In the genomic region with DNA sequence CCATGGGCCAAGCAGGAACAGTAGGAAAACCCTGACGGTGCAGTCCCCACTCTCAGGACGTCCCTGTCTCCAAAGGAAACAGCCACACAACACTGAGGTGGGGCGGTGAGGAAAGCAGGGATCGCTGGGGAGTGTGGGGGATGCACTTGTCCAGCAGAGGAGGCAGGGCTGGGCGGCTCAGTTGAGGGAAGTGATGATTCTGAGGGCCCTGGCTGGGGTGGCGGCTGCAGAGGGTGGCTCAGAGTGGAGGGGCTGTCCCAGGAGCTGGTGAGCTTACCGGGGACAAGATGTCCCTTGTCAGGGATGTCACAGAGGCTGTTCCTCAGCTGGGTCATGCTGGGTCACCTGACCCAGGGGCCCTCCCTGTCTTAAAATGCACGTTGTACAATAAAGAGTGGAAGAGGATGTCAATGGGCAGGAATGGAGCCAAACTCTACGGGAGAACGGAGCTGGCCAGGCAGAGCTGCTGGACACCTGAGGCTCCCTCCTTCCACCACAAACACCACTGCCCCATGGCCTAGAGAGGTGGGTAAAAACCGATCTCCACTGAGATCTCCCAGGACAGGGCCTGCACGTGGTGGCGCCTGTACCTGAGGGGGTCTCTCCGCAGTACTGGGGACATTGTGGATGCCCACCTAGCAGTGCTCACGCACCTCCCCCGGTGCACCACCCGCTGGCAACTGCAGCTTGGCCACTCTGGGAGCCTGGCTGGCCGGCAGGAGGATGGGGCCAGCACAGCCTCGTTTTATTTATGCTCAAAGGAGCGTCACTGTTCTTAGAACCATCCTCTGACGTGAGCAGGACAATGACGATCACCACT, we compare ENCODE assay signal across 15 cellular contexts. TPM values are rescaled to one million over a fixed set of nuclear protein-coding genes. Genes with fewer than 3 reads are reported as not detected.
DNase-seq lines count a peak whose midpoint lies in the region; ATAC-seq and TF ChIP-seq lines count a peak whose summit lies in the region.
"Had no signal": no experiment of that assay in that cellular context is flagged by ENCODE, and none has a peak within 500 bp of the region (broad histone marks: within the 10 kb centered on the region; RNA-seq: fewer than 3 reads in every experiment).

No MANE protein-coding gene starts in this region.

- H3K9me3 Mint-ChIP-seq in type B pancreatic cell = no peaks in the 10 kb centered on the region
- H3K9me3 Mint-ChIP-seq: CD8-positive, alpha-beta T cell had no signal

- TF ChIP-seq CTCF in coronary artery (IDR thresholded peaks at IDR 0.05) (no peak), type B pancreatic cell (conservative IDR thresholded peaks at IDR 0.05) (no peak)

- H3K27ac ChIP-seq in coronary artery = no peak overlapping the region

- H3K4me1 Mint-ChIP-seq in type B pancreatic cell (ENCODE audit: unreplicated experiment) = peaks cover 15% of the 10 kb centered on the region

- intact Hi-C loops in cardiac septum (cut with DNase I) (loop anchor here (10.0 kb wide), 1 partner anchor 437 kb away; no protein-coding TSS in a partner anchor), Right ventricle myocardium superior (cut with DNase I) (loop anchor here (10.0 kb wide), 1 partner anchor 437 kb away; no protein-coding TSS in a partner anchor)

- ATAC-seq in Right ventricle myocardium superior (ENCODE audit: poor library complexity) = no peak
- ATAC-seq in GM18870 (IDR thresholded peaks at IDR 0.05; ENCODE audit: unreplicated experiment) = no peak
- ATAC-seq: CD8-positive, alpha-beta T cell had no signal

- no peaks in the 10 kb centered on the region for H3K36me3 Mint-ChIP-seq in type B pancreatic cell
- H3K36me3 Mint-ChIP-seq: CD8-positive, alpha-beta T cell had no signal

- no peaks in the 10 kb centered on the region for H3K27me3 Mint-ChIP-seq in type B pancreatic cell

- peak overlapping the region; percentile 27 for H3K27ac Mint-ChIP-seq in type B pancreatic cell
- H3K27ac Mint-ChIP-seq: CD8-positive, alpha-beta T cell had no signal

- no peak overlapping the region for H3K4me3 Mint-ChIP-seq in type B pancreatic cell
- H3K4me3 Mint-ChIP-seq: CD8-positive, alpha-beta T cell had no signal

- DNase-seq in cardiac septum (ENCODE audit: low spot score) (peak; percentile 38), Right ventricle myocardium superior (no peak), coronary artery (ENCODE audit: low spot score) (peak; percentile 64), mesenteric fat pad (ENCODE audit: low spot score) (peak; percentile 78), type B pancreatic cell (ENCODE audit: extremely low spot score, unreplicated experiment) (peak; percentile 62), iPS-NIHi7 (ENCODE audit: extremely low spot score) (no peak), GOT3 (lab: John Stamatoyannopoulos, UW) (no peak)
- DNase-seq: 8988T; CD8-positive, alpha-beta T cell; NCI-H187 treated with DMSO at 0.1 percent for 48 hours; NK-92 treated with Interleukin-12 subunit alpha and Interleukin-12 subunit beta, amount 100 ng/mL, for 24 hours; OCI-M1; SIG-M5 had no signal

- H3K4me3 ChIP-seq in coronary artery = no peak overlapping the region

RNA-seq across cellular contexts. Expression of a gene that starts 9.7 kb away (rescaled TPM):
- total RNA-seq in cardiac septum (1.3 TPM), Right ventricle myocardium superior (1.7 TPM), mesenteric fat pad (1.3 TPM), type B pancreatic cell (ENCODE audit: low replicate concordance) (4.2 and 5.3 TPM in 2 replicates)

RNA-seq across cellular contexts. Expression of a gene that starts 40.5 kb away (rescaled TPM):
- total RNA-seq in cardiac septum (0.13 TPM), Right ventricle myocardium superior (0.51 TPM), mesenteric fat pad (1.7 TPM), type B pancreatic cell (ENCODE audit: low replicate concordance) (7.5 and 10.8 TPM in 2 replicates)
- total RNA-seq: CD8-positive, alpha-beta T cell; RPMI7951 had no signal

Comparison
In these comparisons a context has a peak if more than half of its experiments do, and no peak if none do; other contexts are left out.
1. DNase-seq: peak in cardiac septum (single experiment), coronary artery (single experiment), mesenteric fat pad (single experiment) and type B pancreatic cell (single experiment); none in Right ventricle myocardium superior (single experiment), iPS-NIHi7 (single experiment) and GOT3 (single experiment).